ENCODE assay signal across 15 cellular contexts in genomic region chr9:137449931-137450537, GRCh38. TPM values are rescaled to one million over a fixed set of nuclear protein-coding genes. Genes with fewer than 3 reads are reported as not detected.
DNase-seq lines count a peak whose midpoint lies in the region; ATAC-seq, FAIRE-seq and TF ChIP-seq lines count a peak whose summit lies in the region.
"Had no signal": no experiment of that assay in that cellular context is flagged by ENCODE, and none has a peak within 500 bp of the region (broad histone marks: within the 10 kb centered on the region; RNA-seq: fewer than 3 reads in every experiment).

No MANE protein-coding gene starts in this region.

- no peak for TF ChIP-seq RAD21 in K562 (CRISPR knock-in tag; conservative IDR thresholded peaks at IDR 0.05 in 1 of 2, IDR thresholded peaks at IDR 0.05 in 1 of 2)

- H4K20me1 ChIP-seq in K562 (replicated peaks; ENCODE audit: control insufficient read depth, insufficient read depth, low read length) = no peaks in the 10 kb centered on the region

- no peak overlapping the region; the same call in 2 of the 3 replicates for H3K27ac ChIP-seq in K562 (ENCODE audit: extremely low read depth, low read depth, low read length)
- peak overlapping the region in 1 of 8 donors; percentile 40 for H3K27ac ChIP-seq in spleen
- H3K27ac ChIP-seq: ascending aorta, SJSA1 had no signal

- no peaks in the 10 kb centered on the region for H3K79me2 ChIP-seq in K562 (ENCODE audit: control insufficient read depth, insufficient read depth, low read length)

- no TSS peak for BruUV-seq in K562 (replicated peaks; lab: Mats Ljungman, UMichigan)

- no peak for TF ChIP-seq EP300 in K562 (IDR thresholded peaks at IDR 0.05; ENCODE audit: low read length)

- H3K9me3 ChIP-seq in K562 (replicated peaks; ENCODE audit: control insufficient read depth, insufficient read depth, low read depth, low read length) (no peaks in the 10 kb centered on the region), spleen (no peaks in the 10 kb centered on the region)
- H3K9me3 ChIP-seq: ascending aorta, SJSA1 had no signal

- H3K4me1 ChIP-seq in K562 (replicated peaks in 1 of 2; ENCODE audit: control insufficient read depth in 2 of 2, insufficient read depth in 2 of 2, low read length in 2 of 2) (peaks cover 15 to 82% of the 10 kb centered on the region in 2 experiments), spleen (peaks cover 11 to 52% (median 37%) of the 10 kb centered on the region in 6 donors)

- no peaks in the 10 kb centered on the region for H3K9me1 ChIP-seq in K562 (ENCODE audit: control insufficient read depth, insufficient read depth, low read length)

- in situ Hi-C loops in KBM-7 (cut with MboI; ENCODE audit: low pct_unique_long_range_greater_than_20kb, low sequenced_read_pairs) (no loop called here), K562 (cut with MboI) (loop anchor here (5.0 kb wide), 1 partner anchor 163 kb away; no protein-coding TSS in a partner anchor)

- H3K4me3 ChIP-seq in K562 (no peak overlapping the region), spleen (no peak overlapping the region)
- H3K4me3 ChIP-seq: ascending aorta, SJSA1 had no signal

- TF ChIP-seq POLR2A in K562 (conservative IDR thresholded peaks at IDR 0.05) (no peak), spleen (IDR thresholded peaks at IDR 0.05) (no peak)

- peak overlapping the region in 1 of 2 experiments; percentile 24; a peak in 1 of 4 replicates for H3K9ac ChIP-seq in K562 (ENCODE audit: insufficient read depth in 1 of 2, low read depth in 2 of 2, low read length in 2 of 2)

- peaks cover 44% of the 10 kb centered on the region for H3K36me3 ChIP-seq in K562 (ENCODE audit: control insufficient read depth, insufficient read depth, low read length)
- peaks cover 0 to 27% (median 8%) of the 10 kb centered on the region in 6 donors for H3K36me3 ChIP-seq in spleen

- POLR2A ChIA-PET in K562 (lab: Yijun Ruan, JAX) = no interaction called here

- peak; percentile 81 for FAIRE-seq in K562 (lab: Jason Lieb, UNC)
- FAIRE-seq: G401.6, islet of Langerhans had no signal

- DNase-seq in activated effector memory CD4-positive, alpha-beta T cell treated with anti-CD3 and anti-CD28 coated beads, Interleukin-2, amount 50 U/mL, for 16 hours = peak; percentile 83
- no peak for DNase-seq in activated effector memory CD4-positive, alpha-beta T cell treated with Interleukin-2 at 50 U/mL for 16 hours
- DNase-seq in KBM-7 = peak; percentile 51
- peak in 3 of 4 experiments; percentile 46 to 70 (median 52) for DNase-seq in K562 (ENCODE audit: extremely low read depth in 1 of 4, low spot score in 3 of 4)
- peak; percentile 71 for DNase-seq in spleen
- DNase-seq in AG20443 (ENCODE audit: low spot score) = no peak
- DNase-seq: foreskin melanocyte, NCI-H1694 treated with DMSO at 0.1 percent for 48 hours, NCI-H82 had no signal

- H2AFZ ChIP-seq in K562 (ENCODE audit: low read depth, low read length) = no peak overlapping the region

- intact Hi-C loops in K562 (cut with micrococcal nuclease) = loop anchor here (5.0 to 10.0 kb wide), 2 partner anchors 85 to 148 kb away; partner anchors contain the start of gene NRARP
- intact Hi-C loops in spleen (cut with DNase I; ENCODE audit: low total_unique reads) = no loop called here

- CTCF ChIA-PET in K562 (lab: Yijun Ruan, JAX; ENCODE audit: low intra/inter-chr PET ratio) = no interaction called here

- H3K4me2 ChIP-seq in K562 (ENCODE audit: insufficient read depth, low read length) = no peak overlapping the region

- TF ChIP-seq CTCF in K562 (IDR thresholded peaks at IDR 0.05 in 2 of 3, conservative IDR thresholded peaks at IDR 0.05 in 1 of 3; ENCODE audit: insufficient read depth in 2 of 3, low read depth in 1 of 3, low read length in 3 of 3) = no peak
- TF ChIP-seq CTCF in spleen (IDR thresholded peaks at IDR 0.05 in 8 of 11, conservative IDR thresholded peaks at IDR 0.05 in 3 of 11) = no peak

- ATAC-seq in K562 (no peak), HG02973 (IDR thresholded peaks at IDR 0.05; ENCODE audit: unreplicated experiment) (no peak), GM21528 (IDR thresholded peaks at IDR 0.05; ENCODE audit: low FRiP score, unreplicated experiment) (no peak)

- H3K27me3 ChIP-seq in K562 (ENCODE audit: control insufficient read depth in 2 of 2, insufficient read depth in 2 of 2, low read length in 2 of 2) = no peaks in the 10 kb centered on the region
- peaks cover 0 to 9% (median 0%) of the 10 kb centered on the region in 7 donors for H3K27me3 ChIP-seq in spleen (replicated peaks in 1 of 7)
- H3K27me3 ChIP-seq: ascending aorta, SJSA1 had no signal

- WGBS in K562 (ENCODE audit: insufficient coverage, low coverage, missing lambda C conversion rate) = 60% methylated on average over 15 of the region's 18 CpGs
- WGBS in spleen, 5 donors = 70 to 76% (median 73%) methylated on average over 18 of the region's 18 CpGs

RNA-seq across cellular contexts. Expression of gene ENTPD8, which starts 8.9 kb away (rescaled TPM):
- 0.23 and 0.67 TPM in 2 replicates for total RNA-seq in K562 (2011; cell fraction: chromatin; rRNA removed; ENCODE audit: low replicate concordance)
- total RNA-seq in K562 (2011; cell fraction: nucleolus; rRNA removed) = 0.50 and 0.53 TPM in 2 replicates
- 0.22 TPM in 1 of 2 replicates, not detected in the other for total RNA-seq in K562 (2011; cell fraction: nucleoplasm; rRNA removed)
- total RNA-seq in K562 (2014; rRNA removed) (0.16 and 0.27 TPM in 2 replicates), K562 (2014; rRNA removed; fragmentation: Illumina TruSeq; extraction: Trizol) (not detected in 2 replicates), K562 (2015; rRNA removed; fragmentation: Illumina TruSeq; extraction: Trizol) (0.08 TPM in 1 of 2 replicates, not detected in the other), K562 (2021) (0.13 and 0.18 TPM in 2 replicates), spleen (under 1 TPM in 3 of 7 donors, not detected in 4; 0.26 to 0.37 (median 0.28) TPM)
- polyA plus RNA-seq in K562 (2011; rRNA removed) (0.06 and 0.11 TPM in 2 replicates), K562 (2014; fragmentation: Illumina TruSeq; extraction: Trizol) (0.07 TPM in 1 of 2 replicates, not detected in the other), K562 (2014; fragmentation: Nextera tagmentation; extraction: Ambion mirVana) (not detected), K562 (2014; rRNA removed) (0.20 TPM in 1 of 2 replicates, not detected in the other), spleen (under 1 TPM; 0.07 to 0.10 (median 0.09) TPM)
- 0.04 and 0.27 TPM in 2 replicates for polyA plus RNA-seq in K562 (2011; cell fraction: cytosol; rRNA removed)
- polyA plus RNA-seq in K562 (2011; cell fraction: nucleus; rRNA removed) = 0.63 and 1.0 TPM in 2 replicates
- polyA plus RNA-seq in K562 (2012) = 0.12 and 0.16 TPM in 2 replicates
- not detected in 2 replicates for polyA minus RNA-seq in K562 (2011; rRNA and poly(A)+ RNA removed)
- not detected in 2 replicates for polyA minus RNA-seq in K562 (2011; cell fraction: cytosol; rRNA and poly(A)+ RNA removed)
- 0.13 and 0.22 TPM in 2 replicates for polyA minus RNA-seq in K562 (2011; cell fraction: nucleus; rRNA and poly(A)+ RNA removed)
- total RNA-seq: ascending aorta, SJSA1 had no signal

RNA-seq across cellular contexts. Expression of gene NSMF, which starts 9.1 kb away (rescaled TPM):
- 47.6 and 128 TPM in 2 replicates for total RNA-seq in K562 (2011; cell fraction: chromatin; rRNA removed; ENCODE audit: low replicate concordance)
- total RNA-seq in K562 (2011; cell fraction: nucleolus; rRNA removed) = 87.2 and 93.1 TPM in 2 replicates
- 47.3 and 58.7 TPM in 2 replicates for total RNA-seq in K562 (2011; cell fraction: nucleoplasm; rRNA removed)
- 49.2 and 60.0 TPM in 2 replicates for total RNA-seq in K562 (2014; rRNA removed)
- 24.4 and 29.3 TPM in 2 replicates for total RNA-seq in K562 (2014; rRNA removed; fragmentation: Illumina TruSeq; extraction: Trizol)
- total RNA-seq in K562 (2015; rRNA removed; fragmentation: Illumina TruSeq; extraction: Trizol) = 28.2 and 29.1 TPM in 2 replicates
- 72.0 and 74.5 TPM in 2 replicates for total RNA-seq in K562 (2021)
- 44.9 and 71.8 TPM in 2 replicates for polyA plus RNA-seq in K562 (2011; rRNA removed)
- 59.2 and 114 TPM in 2 replicates for polyA plus RNA-seq in K562 (2011; cell fraction: cytosol; rRNA removed)
- 244 and 400 TPM in 2 replicates for polyA plus RNA-seq in K562 (2011; cell fraction: nucleus; rRNA removed)
- 38.5 and 48.2 TPM in 2 replicates for polyA plus RNA-seq in K562 (2012)
- polyA plus RNA-seq in K562 (2014; fragmentation: Illumina TruSeq; extraction: Trizol) = 26.4 and 44.1 TPM in 2 replicates
- polyA plus RNA-seq in K562 (2014; fragmentation: Nextera tagmentation; extraction: Ambion mirVana) = under 1 TPM; 0.20 to 0.42 TPM
- 76.3 and 82.7 TPM in 2 replicates for polyA plus RNA-seq in K562 (2014; rRNA removed)
- 25.2 and 31.9 TPM in 2 replicates for polyA minus RNA-seq in K562 (2011; rRNA and poly(A)+ RNA removed)
- polyA minus RNA-seq in K562 (2011; cell fraction: cytosol; rRNA and poly(A)+ RNA removed) = 37.7 and 44.3 TPM in 2 replicates
- polyA minus RNA-seq in K562 (2011; cell fraction: nucleus; rRNA and poly(A)+ RNA removed) = 47.9 and 59.5 TPM in 2 replicates
- total RNA-seq in spleen = 10 to 100 TPM; 21.8 to 39.0 (median 25.5) TPM
- polyA plus RNA-seq in spleen = 10 to 100 TPM; 21.8 to 49.3 (median 26.7) TPM

RNA-seq across cellular contexts. Expression of gene NOXA1, which starts 26.8 kb away (rescaled TPM):
- 0.25 and 0.97 TPM in 2 replicates for total RNA-seq in K562 (2011; cell fraction: chromatin; rRNA removed; ENCODE audit: low replicate concordance)
- 1.6 and 1.8 TPM in 2 replicates for total RNA-seq in K562 (2011; cell fraction: nucleolus; rRNA removed)
- total RNA-seq in K562 (2011; cell fraction: nucleoplasm; rRNA removed) = 0.69 and 0.88 TPM in 2 replicates
- total RNA-seq in K562 (2014; rRNA removed) (0.33 and 0.50 TPM in 2 replicates), K562 (2014; rRNA removed; fragmentation: Illumina TruSeq; extraction: Trizol) (not detected in 2 replicates), K562 (2015; rRNA removed; fragmentation: Illumina TruSeq; extraction: Trizol) (0.07 TPM in 1 of 2 replicates, not detected in the other), K562 (2021) (0.63 and 1.2 TPM in 2 replicates), spleen (10 to 100 TPM in 2 of 7 donors, 1 to 10 TPM in 5; 1.9 to 15.0 (median 5.3) TPM)
- polyA plus RNA-seq in K562 (2011; rRNA removed) (0.11 and 0.22 TPM in 2 replicates), K562 (2014; fragmentation: Illumina TruSeq; extraction: Trizol) (not detected in 2 replicates), K562 (2014; fragmentation: Nextera tagmentation; extraction: Ambion mirVana) (not detected), K562 (2014; rRNA removed) (0.20 and 0.50 TPM in 2 replicates), spleen (10 to 100 TPM in 1 of 3 donors, 1 to 10 TPM in 2; 3.2 to 10.7 (median 7.8) TPM)
- 0.13 and 0.36 TPM in 2 replicates for polyA plus RNA-seq in K562 (2011; cell fraction: cytosol; rRNA removed)
- polyA plus RNA-seq in K562 (2011; cell fraction: nucleus; rRNA removed) = 2.8 and 4.7 TPM in 2 replicates
- polyA plus RNA-seq in K562 (2012) = 0.34 and 2.4 TPM in 2 replicates
- polyA minus RNA-seq in K562 (2011; rRNA and poly(A)+ RNA removed) = not detected in 2 replicates
- polyA minus RNA-seq in K562 (2011; cell fraction: cytosol; rRNA and poly(A)+ RNA removed) = not detected in 2 replicates
- 0.81 and 1.00 TPM in 2 replicates for polyA minus RNA-seq in K562 (2011; cell fraction: nucleus; rRNA and poly(A)+ RNA removed)
- total RNA-seq: SJSA1 had no signal

RNA-seq across cellular contexts. Expression of gene EXD3, which starts 27.1 kb away (rescaled TPM):
- 17.3 and 38.8 TPM in 2 replicates for total RNA-seq in K562 (2011; cell fraction: chromatin; rRNA removed; ENCODE audit: low replicate concordance)
- total RNA-seq in K562 (2011; cell fraction: nucleolus; rRNA removed) = 26.5 and 29.7 TPM in 2 replicates
- total RNA-seq in K562 (2011; cell fraction: nucleoplasm; rRNA removed) = 17.2 and 17.5 TPM in 2 replicates
- total RNA-seq in K562 (2014; rRNA removed) (6.5 and 6.7 TPM in 2 replicates), K562 (2014; rRNA removed; fragmentation: Illumina TruSeq; extraction: Trizol) (1.3 and 1.5 TPM in 2 replicates), K562 (2015; rRNA removed; fragmentation: Illumina TruSeq; extraction: Trizol) (3.3 and 3.4 TPM in 2 replicates), K562 (2021) (11.7 and 12.5 TPM in 2 replicates), spleen (10 to 100 TPM; 14.5 to 52.8 (median 29.8) TPM)
- polyA plus RNA-seq in K562 (2011; rRNA removed) (3.9 and 8.0 TPM in 2 replicates), K562 (2014; fragmentation: Illumina TruSeq; extraction: Trizol) (5.6 and 8.5 TPM in 2 replicates), K562 (2014; fragmentation: Nextera tagmentation; extraction: Ambion mirVana) (under 1 TPM; 0.29 to 0.35 TPM), K562 (2014; rRNA removed) (8.6 and 10.2 TPM in 2 replicates), spleen (10 to 100 TPM; 15.6 to 62.3 (median 43.4) TPM)
- polyA plus RNA-seq in K562 (2011; cell fraction: cytosol; rRNA removed) = 5.1 and 8.7 TPM in 2 replicates
- polyA plus RNA-seq in K562 (2011; cell fraction: nucleus; rRNA removed) = 60.2 and 73.6 TPM in 2 replicates
- polyA plus RNA-seq in K562 (2012) = 7.9 and 18.3 TPM in 2 replicates
- polyA minus RNA-seq in K562 (2011; rRNA and poly(A)+ RNA removed) = 2.0 and 3.0 TPM in 2 replicates
- polyA minus RNA-seq in K562 (2011; cell fraction: cytosol; rRNA and poly(A)+ RNA removed) = 2.3 and 5.6 TPM in 2 replicates
- 6.2 and 8.9 TPM in 2 replicates for polyA minus RNA-seq in K562 (2011; cell fraction: nucleus; rRNA and poly(A)+ RNA removed)

Comparison
In these comparisons a context has a peak if more than half of its experiments do, and no peak if none do; other contexts are left out.
1. DNase-seq: peak in activated effector memory CD4-positive, alpha-beta T cell treated with anti-CD3 and anti-CD28 coated beads, Interleukin-2, amount 50 U/mL, for 16 hours (single experiment), KBM-7 (single experiment), K562 (3 of 4) and spleen (single experiment); none in activated effector memory CD4-positive, alpha-beta T cell treated with Interleukin-2 at 50 U/mL for 16 hours (single experiment) and AG20443 (single experiment).